Comparison of ENCODE assay signal across 12 cellular contexts in the genomic region with DNA sequence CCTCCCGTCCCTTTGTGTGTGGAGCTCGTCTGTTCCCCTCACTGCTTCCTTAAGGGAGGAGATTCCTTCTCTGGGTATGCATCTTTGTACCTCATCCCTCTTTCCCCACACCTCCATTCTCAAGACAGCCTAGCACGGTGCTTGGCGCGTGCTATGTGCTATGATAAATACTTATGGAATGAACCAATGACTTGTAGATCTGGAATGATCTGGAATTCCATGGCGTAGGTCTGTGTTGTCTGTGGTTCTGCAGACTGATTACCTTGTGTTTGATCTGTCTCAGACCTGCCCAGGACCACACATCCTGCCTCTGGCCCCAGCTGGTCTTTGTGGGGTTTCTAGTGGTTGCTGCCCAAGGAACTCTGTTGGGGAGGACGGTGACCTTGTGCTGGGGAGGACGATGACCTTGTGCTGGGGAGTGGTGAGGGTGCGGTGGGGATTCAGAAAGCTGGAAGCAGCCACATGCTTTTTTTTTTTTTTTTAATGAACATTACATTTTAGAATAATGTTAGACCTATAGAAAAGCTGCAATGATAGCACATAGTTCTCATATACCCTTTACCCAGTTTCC. TPM values are rescaled to one million over a fixed set of nuclear protein-coding genes. Genes with fewer than 3 reads are reported as not detected.
A peak's percentile ranks its signal among the peaks of the same experiment; 100 is the strongest.
DNase-seq lines count a peak whose midpoint lies in the region; ATAC-seq and TF ChIP-seq lines count a peak whose summit lies in the region.
"Had no signal": no experiment of that assay in that cellular context is flagged by ENCODE, and none has a peak within 500 bp of the region (broad histone marks: within the 10 kb centered on the region; RNA-seq: fewer than 3 reads in every experiment).

No MANE protein-coding gene starts in this region.

- no peaks in the 10 kb centered on the region for H3K9me3 ChIP-seq in T-helper 17 cell (ENCODE audit: control insufficient read depth, low read length, poor library complexity, severe bottlenecking)

- H3K27me3 ChIP-seq in foreskin keratinocyte, result no peaks in the 10 kb centered on the region

- TF ChIP-seq CTCF in foreskin keratinocyte (conservative IDR thresholded peaks at IDR 0.05), result no peak

- no peak for DNase-seq in stimulated activated naive CD8-positive, alpha-beta T cell treated with anti-CD3 and anti-CD28 coated beads, Interleukin-15, amount 100 ng/mL, for 72 hours
- no peak for DNase-seq in stimulated activated naive CD8-positive, alpha-beta T cell treated with anti-CD3 and anti-CD28 coated beads, Interleukin-15, Interleukin-2, amounts not matched to agents 100 U/mL and 50 U/mL, for 24 hours
- DNase-seq in T-helper 17 cell (no peak), foreskin keratinocyte (peak; percentile 95 to 97), NCI-H1092 (lab: John Stamatoyannopoulos, UW) (no peak)
- no peak for DNase-seq in activated T-cell treated with anti-CD3 and anti-CD28 coated beads, Interleukin-2, amount 50 U/mL, for 1 hour
- DNase-seq: erythroblast; stimulated activated CD4-positive, alpha-beta T cell treated with anti-CD3 and anti-CD28 coated beads, Interleukin-2, amount 100 ng/mL, for 48 hours had no signal

- H3K4me1 Mint-ChIP-seq in stimulated activated naive CD8-positive, alpha-beta T cell treated with anti-CD3 and anti-CD28 coated beads, Interleukin-15, amount 100 ng/mL, for 72 hours, result peaks cover 17% of the 10 kb centered on the region
- peaks cover 19% of the 10 kb centered on the region for H3K4me1 Mint-ChIP-seq in T-helper 17 cell

- H3K9me3 Mint-ChIP-seq in stimulated activated naive CD8-positive, alpha-beta T cell treated with anti-CD3 and anti-CD28 coated beads, Interleukin-15, amount 100 ng/mL, for 72 hours, result no peaks in the 10 kb centered on the region
- H3K9me3 Mint-ChIP-seq: activated T-cell treated with anti-CD3 and anti-CD28 coated beads, Interleukin-2, amount 50 U/mL, for 72 hours had no signal

- H3K4me1 ChIP-seq in foreskin keratinocyte, result peaks cover 29% of the 10 kb centered on the region

- H3K4me3 Mint-ChIP-seq in stimulated activated naive CD8-positive, alpha-beta T cell treated with anti-CD3 and anti-CD28 coated beads, Interleukin-15, amount 100 ng/mL, for 72 hours, result no peak overlapping the region
- no peak overlapping the region for H3K4me3 Mint-ChIP-seq in T-helper 17 cell
- H3K4me3 Mint-ChIP-seq: activated T-cell treated with anti-CD3 and anti-CD28 coated beads, Interleukin-2, amount 50 U/mL, for 72 hours had no signal

- peak overlapping the region; percentile 6 to 94 for H3K27ac Mint-ChIP-seq in stimulated activated naive CD8-positive, alpha-beta T cell treated with anti-CD3 and anti-CD28 coated beads, Interleukin-15, amount 100 ng/mL, for 72 hours
- H3K27ac Mint-ChIP-seq in T-helper 17 cell, result peak overlapping the region; percentile 94
- H3K27ac Mint-ChIP-seq: activated T-cell treated with anti-CD3 and anti-CD28 coated beads, Interleukin-2, amount 50 U/mL, for 72 hours had no signal

- peaks cover 8% of the 10 kb centered on the region for H3K27me3 Mint-ChIP-seq in stimulated activated naive CD8-positive, alpha-beta T cell treated with anti-CD3 and anti-CD28 coated beads, Interleukin-15, amount 100 ng/mL, for 72 hours
- H3K27me3 Mint-ChIP-seq in T-helper 17 cell, result peaks cover 22% of the 10 kb centered on the region

- peaks cover 4% of the 10 kb centered on the region for H3K36me3 Mint-ChIP-seq in T-helper 17 cell (ENCODE audit: low read depth)

- peak overlapping the region; percentile 56 for H3K27ac ChIP-seq in foreskin keratinocyte

- no peak for ATAC-seq in stimulated activated naive CD8-positive, alpha-beta T cell treated with anti-CD3 and anti-CD28 coated beads, Interleukin-15, amount 100 ng/mL, for 72 hours
- ATAC-seq in stimulated activated naive CD8-positive, alpha-beta T cell treated with anti-CD3 and anti-CD28 coated beads, Interleukin-15, Interleukin-2, amounts not matched to agents 100 U/mL and 50 U/mL, for 24 hours, result no peak
- ATAC-seq in T-helper 17 cell (no peak), foreskin keratinocyte (peak; percentile 85), HG02642 (IDR thresholded peaks at IDR 0.05; ENCODE audit: poor library complexity, unreplicated experiment) (no peak), GM19455 (IDR thresholded peaks at IDR 0.05; ENCODE audit: unreplicated experiment) (no peak)

RNA-seq across cellular contexts. Expression of a gene that starts 33.5 kb away (rescaled TPM):
- total RNA-seq in T-helper 17 cell, result not detected
- total RNA-seq in foreskin keratinocyte, result 57.4 and 61.2 TPM in 2 replicates
- 78.9 and 80.5 TPM in 2 replicates for polyA plus RNA-seq in foreskin keratinocyte
- total RNA-seq: mononuclear cell had no signal

Comparison
In these comparisons a context has a peak if more than half of its experiments do, and no peak if none do; other contexts are left out.
1. DNase-seq: peak in foreskin keratinocyte (2 of 2); none in stimulated activated naive CD8-positive, alpha-beta T cell treated with anti-CD3 and anti-CD28 coated beads, Interleukin-15, amount 100 ng/mL, for 72 hours (0 of 2), stimulated activated naive CD8-positive, alpha-beta T cell treated with anti-CD3 and anti-CD28 coated beads, Interleukin-15, Interleukin-2, amounts not matched to agents 100 U/mL and 50 U/mL, for 24 hours (single experiment), T-helper 17 cell (0 of 3), NCI-H1092 (single experiment) and activated T-cell treated with anti-CD3 and anti-CD28 coated beads, Interleukin-2, amount 50 U/mL, for 1 hour (single experiment).
2. RNA of a gene that starts 33.5 kb away (total RNA-seq): 57.4 to 61.2 TPM in foreskin keratinocyte; not detected in T-helper 17 cell; every median in the first group is over 10 times any median in the second.